In the genomic region with DNA sequence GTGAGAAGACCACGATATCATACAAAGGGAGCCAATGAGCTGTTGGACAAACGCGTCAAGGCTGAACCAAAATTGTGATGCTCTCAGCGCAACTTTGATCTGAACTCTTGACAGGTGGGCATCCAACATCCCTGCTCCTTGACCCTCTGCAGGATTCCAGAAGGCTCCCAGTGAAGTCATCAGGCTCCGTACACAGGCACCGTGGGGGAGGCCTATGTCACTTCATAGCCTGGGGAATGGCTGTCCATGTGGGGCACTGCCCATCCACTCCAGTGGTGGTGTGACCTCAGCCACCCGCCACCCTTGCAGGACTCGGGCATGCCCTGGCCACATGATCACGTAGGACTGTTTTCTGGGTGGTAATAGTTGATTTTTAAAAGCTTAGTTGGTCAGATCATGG, we compare ENCODE assay signal across 30 cellular contexts.
"Had no signal": no experiment of that assay in that cellular context is flagged by ENCODE, and none has a peak within 500 bp of the region (broad histone marks: within the 10 kb centered on the region; RNA-seq: fewer than 3 reads in every experiment).

No MANE protein-coding gene starts in this region.

- H3K36me3 ChIP-seq: MG63 had no signal

- H3K4me3 ChIP-seq: MG63, PC-9 had no signal

- H3K27ac ChIP-seq: PC-9, RWPE1, VCaP had no signal

- H3K9me3 ChIP-seq: MG63 had no signal

- ATAC-seq: activated naive CD8-positive, alpha-beta T cell treated with anti-CD3 and anti-CD28 coated beads, Interleukin-2, amount 50 U/mL, for 24 hours; Right ventricle myocardium inferior had no signal

- DNase-seq: activated B cell treated with CpG ODN at 0.5 μM for 24 hours; activated CD4-positive, alpha-beta memory T cell treated with anti-CD3 and anti-CD28 coated beads, Interleukin-2, amount 10 ng/mL, durations not matched to agents 7 days and 5 days; activated CD4-positive, alpha-beta T cell treated with anti-CD3 and anti-CD28 coated beads for 4 hours; activated CD4-positive, alpha-beta T cell treated with anti-CD3 and anti-CD28 coated beads, Interleukin-2, amount 50 U/mL, for 1 hour; activated CD4-positive, CD25-positive, alpha-beta regulatory T cell treated with anti-CD3 and anti-CD28 coated beads, Interleukin-2, amount 50 U/mL, for 72 hours; activated effector memory CD4-positive, alpha-beta T cell treated with Interleukin-2 at 50 U/mL for 16 hours; activated naive CD4-positive, alpha-beta T cell treated with anti-CD3 and anti-CD28 coated beads, Interleukin-2, amount 10 ng/mL, durations not matched to agents 7 days and 5 days; activated naive CD8-positive, alpha-beta T cell treated with anti-CD3 and anti-CD28 coated beads, Interleukin-2, amount 50 U/mL, for 24 hours; activated T-cell treated with anti-CD3 and anti-CD28 coated beads, Interleukin-2, amount 50 U/mL, for 48 hours; anterior cingulate cortex; central memory CD4-positive, alpha-beta T cell; Kasumi-1; KG1; MG63; NCI-H1048; NCI-H1105 treated with DMSO at 0.1 percent for 48 hours; NCI-H1436; NCI-H1694; NCI-H1930; NCI-H2081 treated with DMSO at 0.1 percent for 48 hours; NCI-H345; NCI-H524 treated with DMSO at 0.1 percent for 48 hours; PC-9; SW 1271; T-helper 1 cell; T-helper 2 cell; T-helper 9 cell had no signal

- H3K27me3 ChIP-seq: MG63 had no signal
